In genomic region chr3:159187706-159188105, GRCh38 we compare ENCODE assay signal across 16 cellular contexts.
"Had no signal": no experiment of that assay in that cellular context is flagged by ENCODE, and none has a peak within 500 bp of the region (broad histone marks: within the 10 kb centered on the region; RNA-seq: fewer than 3 reads in every experiment).

No MANE protein-coding gene starts in this region.

- H3K36me3 ChIP-seq: gastrocnemius medialis, heart right ventricle, tibial artery had no signal

- H3K9me3 ChIP-seq: gastrocnemius medialis, heart right ventricle, mucosa of descending colon, tibial artery had no signal

- H3K4me1 ChIP-seq: gastrocnemius medialis, parathyroid adenoma, tibial artery had no signal

- H3K27me3 ChIP-seq: dorsolateral prefrontal cortex, gastrocnemius medialis, heart right ventricle, tibial artery had no signal

- ATAC-seq: activated CD4-positive, CD25-positive, alpha-beta regulatory T cell treated with anti-CD3 and anti-CD28 coated beads, Interleukin-2, amount 50 U/mL, for 24 hours; gastrocnemius medialis; mucosa of descending colon; naive thymus-derived CD4-positive, alpha-beta T cell; stimulated activated memory B cell treated with anti-CD40 and anti-IgM and Interleukin-4, amounts not matched to agents 10 μg/mL and 1 μg/mL and 100 μg/mL, for 72 hours had no signal

- H2AFZ ChIP-seq: parathyroid adenoma had no signal

- H3K4me3 ChIP-seq: dorsolateral prefrontal cortex, gastrocnemius medialis, heart right ventricle, mucosa of descending colon, tibial artery had no signal

- H3K9ac ChIP-seq: parathyroid adenoma had no signal

- DNase-seq: activated naive CD4-positive, alpha-beta T cell treated with anti-CD3 and anti-CD28 coated beads for 36 hours; activated T-cell treated with anti-CD3 and anti-CD28 coated beads, Interleukin-2, amount 50 U/mL, for 1 hour; dorsolateral prefrontal cortex; endodermal cell; gastrocnemius medialis; left cardiac atrium; mucosa of descending colon; naive thymus-derived CD4-positive, alpha-beta T cell; stimulated activated CD4-positive, alpha-beta T cell treated with anti-CD3 and anti-CD28 coated beads, Interleukin-12 subunit alpha, Interleukin-12 subunit beta, amount 100 ng/mL, for 4 hours; stimulated activated CD4-positive, alpha-beta T cell treated with anti-CD3 and anti-CD28 coated beads, Interleukin-2, amount 100 ng/mL, for 48 hours; T-helper 2 cell; tibial artery had no signal

- H3K27ac ChIP-seq: dorsolateral prefrontal cortex, gastrocnemius medialis, parathyroid adenoma, tibial artery had no signal
